8 cellular contexts compared by ENCODE assay signal in genomic region chr5:139391570-139392323, GRCh38. TPM values are rescaled to one million over a fixed set of nuclear protein-coding genes. Genes with fewer than 3 reads are reported as not detected.
DNase-seq lines count a peak whose midpoint lies in the region; ATAC-seq and TF ChIP-seq lines count a peak whose summit lies in the region.

No MANE protein-coding gene starts in this region.

- H3K27ac ChIP-seq in left ventricle myocardium inferior (replicated peaks) (peak overlapping the region; percentile 96), vagina (peak overlapping the region; percentile 18)

- peaks cover 83% of the 10 kb centered on the region for H3K4me1 ChIP-seq in left ventricle myocardium inferior
- H3K4me1 ChIP-seq in vagina: peaks cover 49% of the 10 kb centered on the region

- H3K36me3 ChIP-seq in left ventricle myocardium inferior (peaks cover 10% of the 10 kb centered on the region), vagina (no peaks in the 10 kb centered on the region)

- DNase-seq in left ventricle myocardium inferior (no peak), Right ventricle myocardium inferior (ENCODE audit: missing footprints) (no peak), vagina (ENCODE audit: extremely low spot score in 2 of 2) (peak in 1 of 2 donors; percentile 94), NCI-H1417 (lab: John Stamatoyannopoulos, UW) (no peak), omental fat pad (ENCODE audit: low spot score) (no peak)

- TF ChIP-seq CTCF in left ventricle myocardium inferior (IDR thresholded peaks at IDR 0.05; ENCODE audit: borderline replicate concordance) (no peak), vagina (IDR thresholded peaks at IDR 0.05) (no peak), omental fat pad (IDR thresholded peaks at IDR 0.05) (no peak)

- intact Hi-C loops in left ventricle myocardium inferior (cut with micrococcal nuclease): no loop called here
- intact Hi-C loops in Right ventricle myocardium inferior (cut with DNase I): loop anchor here (1.0 to 2.0 kb wide), 2 partner anchors 19 to 24 kb away; no protein-coding TSS in a partner anchor
- intact Hi-C loops in vagina (cut with DNase I): no loop called here

- no peak for ATAC-seq in Right ventricle myocardium inferior
- no peak for ATAC-seq in HG03139 (IDR thresholded peaks at IDR 0.05; ENCODE audit: unreplicated experiment)
- no peak for ATAC-seq in omental fat pad (ENCODE audit: low FRiP score)

- H3K4me3 ChIP-seq in left ventricle myocardium inferior (peak overlapping the region; percentile 77), iPS-11a (ENCODE audit: low read depth, low read length) (peak overlapping the region; percentile 43), vagina (peak overlapping the region; percentile 47 to 58)

- H3K27me3 ChIP-seq in left ventricle myocardium inferior (ENCODE audit: low read depth) (no peaks in the 10 kb centered on the region), vagina (peaks cover 5% of the 10 kb centered on the region)

- TF ChIP-seq POLR2A in Raji (IDR thresholded peaks at IDR 0.05; ENCODE audit: insufficient read depth, low read depth, low read length) (peak; percentile 53), vagina (IDR thresholded peaks at IDR 0.05) (no peak)

- H3K9me3 ChIP-seq in left ventricle myocardium inferior (replicated peaks) (no peaks in the 10 kb centered on the region), vagina (no peaks in the 10 kb centered on the region)

RNA-seq across cellular contexts. Expression of gene MZB1, which starts 2.0 kb away (rescaled TPM):
- 0.58 TPM for total RNA-seq in left ventricle myocardium inferior
- 1.2 TPM for total RNA-seq in Right ventricle myocardium inferior
- not detected for total RNA-seq in vagina
- 1 to 10 TPM; 1.1 to 7.0 (median 2.9) TPM for total RNA-seq in omental fat pad

RNA-seq across cellular contexts. Expression of gene PROB1, which starts 3.2 kb away (rescaled TPM):
- 46.3 TPM for total RNA-seq in left ventricle myocardium inferior
- total RNA-seq in Right ventricle myocardium inferior: 49.3 TPM
- total RNA-seq in vagina: 2.5 TPM
- 1 to 10 TPM in 2 of 4 donors, under 1 TPM in 2; 0.46 to 2.0 (median 1.2) TPM for total RNA-seq in omental fat pad

RNA-seq across cellular contexts. Expression of gene SLC23A1, which starts 8.7 kb away (rescaled TPM):
- total RNA-seq in left ventricle myocardium inferior: not detected
- total RNA-seq in Right ventricle myocardium inferior: not detected
- total RNA-seq in vagina: not detected
- not detected for total RNA-seq in omental fat pad

RNA-seq across cellular contexts. Expression of gene SPATA24, which starts 12.1 kb away (rescaled TPM):
- total RNA-seq in left ventricle myocardium inferior: 15.7 TPM
- total RNA-seq in Right ventricle myocardium inferior: 17.2 TPM
- total RNA-seq in vagina: 12.3 TPM
- 1 to 10 TPM; 1.8 to 3.3 (median 2.0) TPM for total RNA-seq in omental fat pad

RNA-seq across cellular contexts. Expression of gene DNAJC18, which starts 47.6 kb away (rescaled TPM):
- 14.3 TPM for total RNA-seq in left ventricle myocardium inferior
- total RNA-seq in Right ventricle myocardium inferior: 7.9 TPM
- 7.6 TPM for total RNA-seq in vagina
- total RNA-seq in omental fat pad: 1 to 10 TPM; 6.1 to 7.4 (median 6.5) TPM

Comparison
In these comparisons a context has a peak if more than half of its experiments do, and no peak if none do; other contexts are left out.
1. RNA of gene PROB1, which starts 3.2 kb away (total RNA-seq): 49.3 TPM in Right ventricle myocardium inferior (single experiment) and 46.3 TPM in left ventricle myocardium inferior (single experiment); 2.5 TPM in vagina (single experiment) and 0.46 to 2.0 TPM in omental fat pad; every median in the first group is over 10 times any median in the second.
2. Peak in every context shown above with its lines, with median percentiles within 50 percentile points of each other: H3K4me3 ChIP-seq.